In genomic region chr1:117580882-117581281, GRCh38 we compare ENCODE assay signal across 8 cellular contexts.
"Had no signal": no experiment of that assay in that cellular context is flagged by ENCODE, and none has a peak within 500 bp of the region (broad histone marks: within the 10 kb centered on the region; RNA-seq: fewer than 3 reads in every experiment).

No MANE protein-coding gene starts in this region.

- H3K9me3 Mint-ChIP-seq: GM23338, H9 had no signal

- H3K4me3 ChIP-seq: GM23338 had no signal

- H3K4me3 Mint-ChIP-seq: GM23338, H9 had no signal

- H3K4me1 Mint-ChIP-seq: GM23338, H9 had no signal

- ATAC-seq: GM23338 had no signal

- H2AFZ ChIP-seq: GM23338 had no signal

- H3K4me2 ChIP-seq: GM23338 had no signal

- DNase-seq: H9, HCEC 1CT, IMR-90, KBM-7 had no signal

- FAIRE-seq: H1, H54, HTR-8/SVneo had no signal
